In the genomic region with DNA sequence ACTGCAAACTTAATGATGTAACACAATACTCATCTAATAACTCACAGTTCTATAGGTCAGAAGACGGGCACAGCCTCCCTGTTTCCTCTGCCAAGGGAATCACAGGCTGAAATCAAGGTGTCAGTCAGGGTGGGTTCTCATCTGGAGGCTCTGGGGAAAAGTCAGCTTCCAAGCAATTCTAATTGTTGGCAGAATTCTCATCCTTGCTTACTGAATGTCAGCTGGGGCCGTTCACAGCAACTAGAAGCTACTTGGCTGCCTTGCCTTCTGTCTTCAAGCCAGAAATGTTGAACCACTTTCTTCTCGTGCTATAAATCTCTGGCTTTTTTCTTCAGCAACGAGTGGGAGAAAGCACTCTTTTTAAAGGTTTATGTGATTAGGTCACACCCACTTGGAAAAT, we compare ENCODE assay signal across 15 cellular contexts.
"Had no signal": no experiment of that assay in that cellular context is flagged by ENCODE, and none has a peak within 500 bp of the region (broad histone marks: within the 10 kb centered on the region; RNA-seq: fewer than 3 reads in every experiment).

No MANE protein-coding gene starts in this region.

- H3K4me3 ChIP-seq: breast epithelium, dorsolateral prefrontal cortex, heart right ventricle, neural progenitor cell, right atrium auricular region, upper lobe of right lung had no signal

- H3K4me1 ChIP-seq: breast epithelium, foreskin keratinocyte, heart right ventricle, neural progenitor cell, parathyroid adenoma, right atrium auricular region, upper lobe of right lung had no signal

- DNase-seq: activated CD4-positive, alpha-beta T cell treated with anti-CD3 and anti-CD28 coated beads, Interleukin-2, amount 50 U/mL, for 4 hours; activated CD4-positive, CD25-positive, alpha-beta regulatory T cell; activated effector memory CD4-positive, alpha-beta T cell treated with Interleukin-2 at 50 U/mL for 16 hours; activated T-cell treated with anti-CD3 and anti-CD28 coated beads, Interleukin-2, amount 50 U/mL, for 1 hour; amygdala; dorsolateral prefrontal cortex; foreskin keratinocyte; heart right ventricle; left ventricle myocardium superior; upper lobe of right lung had no signal

- H3K27ac ChIP-seq: breast epithelium, dorsolateral prefrontal cortex, foreskin keratinocyte, heart right ventricle, neural progenitor cell, parathyroid adenoma, right atrium auricular region, upper lobe of right lung had no signal

- H3K9me3 ChIP-seq: breast epithelium, heart right ventricle, right atrium auricular region, upper lobe of right lung had no signal

- H3K27me3 ChIP-seq: breast epithelium, dorsolateral prefrontal cortex, foreskin keratinocyte, heart right ventricle, neural progenitor cell, right atrium auricular region, upper lobe of right lung had no signal

- H3K9ac ChIP-seq: neural progenitor cell, parathyroid adenoma had no signal

- H3K36me3 ChIP-seq: breast epithelium, heart right ventricle, neural progenitor cell, right atrium auricular region, upper lobe of right lung had no signal

- ATAC-seq: foreskin keratinocyte; heart right ventricle; left ventricle myocardium superior; stimulated activated effector memory CD8-positive, alpha-beta T cell treated with anti-CD3 and anti-CD28 coated beads, Interleukin-12 subunit alpha, Interleukin-12 subunit beta, amount 100 ng/mL, for 72 hours; upper lobe of right lung had no signal
